ENCODE assay signal across 1 cellular context in the genomic region with DNA sequence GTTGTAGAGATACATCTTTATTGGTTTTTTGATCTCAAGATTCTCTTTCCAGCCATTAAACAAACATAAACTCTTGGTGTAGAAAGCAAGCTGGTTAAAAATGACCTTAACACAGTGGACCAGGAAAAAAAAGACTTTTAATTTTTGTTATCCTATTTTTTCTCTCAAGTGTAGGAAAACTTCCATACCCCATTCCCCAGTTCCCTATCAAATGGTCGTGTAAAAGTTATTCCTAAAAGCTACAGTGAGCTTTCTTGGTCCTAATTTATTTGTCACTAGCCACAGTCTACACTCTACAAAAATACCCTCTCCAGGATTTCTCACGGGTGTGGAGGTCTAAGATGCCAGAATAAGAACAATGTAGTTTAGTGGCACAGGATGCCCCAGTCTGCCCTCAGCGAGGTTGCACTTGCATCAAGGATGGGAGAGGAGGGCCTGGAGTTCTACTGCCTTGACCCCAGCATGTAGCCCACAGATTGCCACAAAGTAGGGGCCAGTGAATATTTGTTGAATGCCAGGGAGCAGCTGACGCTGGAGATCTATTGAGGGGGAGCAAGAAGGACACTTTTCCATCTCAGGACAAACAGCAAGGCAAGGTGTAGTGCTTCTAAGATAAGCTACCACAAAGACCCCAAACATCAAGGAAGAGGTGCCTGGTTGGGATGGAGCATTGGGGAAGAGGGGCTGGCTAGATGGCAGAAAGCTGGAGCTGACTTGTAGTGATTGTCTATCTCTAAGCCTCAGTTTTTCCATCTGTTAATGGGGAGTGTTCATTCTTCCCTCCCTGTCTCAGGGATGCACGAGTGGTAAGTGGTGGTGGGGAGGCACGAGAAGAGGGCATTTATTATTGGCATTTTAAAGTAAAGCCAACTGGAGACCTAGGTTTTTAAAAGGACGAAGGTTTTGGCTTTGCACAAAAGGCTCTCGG.
TF ChIP-seq lines count a peak whose summit lies in the region.

No MANE protein-coding gene starts in this region.

TF ChIP-seq in K562, 482 proteins besides CTCF, POLR2A, EP300 and RAD21 (continued from another document and continues in another):
- TF ChIP-seq MGA (IDR thresholded peaks at IDR 0.05) (no peak), ZNF511 (CRISPR knock-in tag; IDR thresholded peaks at IDR 0.05) (no peak), GTF2E2 (tag; IDR thresholded peaks at IDR 0.05) (peak; percentile 62; the same call in 1 of the 2 replicates), SMARCA5 (IDR thresholded peaks at IDR 0.05) (peak; percentile 90), KHSRP (IDR thresholded peaks at IDR 0.05) (no peak), TCF7L2 (IDR thresholded peaks at IDR 0.05; ENCODE audit: low read depth, low read length) (no peak), MAFF (IDR thresholded peaks at IDR 0.05; ENCODE audit: low read length) (no peak), ZKSCAN1 (IDR thresholded peaks at IDR 0.05; ENCODE audit: low read depth, low read length) (no peak), SIRT6 (IDR thresholded peaks at IDR 0.05; ENCODE audit: low read depth, low read length) (no peak), HOXB6 (CRISPR knock-in tag; IDR thresholded peaks at IDR 0.05; ENCODE audit: borderline replicate concordance) (no peak), USF2 (CRISPR knock-in tag; IDR thresholded peaks at IDR 0.05) (no peak), JUND (IDR thresholded peaks at IDR 0.05; ENCODE audit: borderline replicate concordance, low read depth, low read length) (no peak), JUND (tag; IDR thresholded peaks at IDR 0.05; ENCODE audit: borderline replicate concordance, low read depth, low read length) (no peak), MTA3 (IDR thresholded peaks at IDR 0.05; ENCODE audit: borderline replicate concordance) (no peak), NRF1 (conservative IDR thresholded peaks at IDR 0.05 in 1 of 2, IDR thresholded peaks at IDR 0.05 in 1 of 2) (no peak), NFYB (IDR thresholded peaks at IDR 0.05; ENCODE audit: extremely low read depth, insufficient read length) (no peak), NEUROD1 (IDR thresholded peaks at IDR 0.05; ENCODE audit: borderline replicate concordance, low read depth, low read length, partially characterized antibody) (no peak), SMAD4 (CRISPR knock-in tag; conservative IDR thresholded peaks at IDR 0.05) (peak; percentile 42; the same call in 1 of the 2 replicates), SPI1 (IDR thresholded peaks at IDR 0.05; ENCODE audit: borderline replicate concordance, low read depth, low read length) (no peak), RREB1 (CRISPR knock-in tag; IDR thresholded peaks at IDR 0.05) (no peak), ATF7 (IDR thresholded peaks at IDR 0.05) (no peak), CBX1 (IDR thresholded peaks at IDR 0.05; ENCODE audit: low read depth) (peak; percentile 75; the same call in 1 of the 2 replicates), SMARCC2 (IDR thresholded peaks at IDR 0.05; ENCODE audit: low read depth) (no peak), TRIM24 (IDR thresholded peaks at IDR 0.05) (0 out of 4 replicates have a peak, but pooled peaks of 1 of the 2 experiments have one; percentile 3), ZNF655 (CRISPR knock-in tag; IDR thresholded peaks at IDR 0.05) (no peak), CBX8 (IDR thresholded peaks at IDR 0.05; ENCODE audit: borderline replicate concordance, extremely low read depth, low read depth, low read length, poor library complexity, severe bottlenecking) (no peak), MAZ (CRISPR knock-in tag; conservative IDR thresholded peaks at IDR 0.05 in 1 of 2, IDR thresholded peaks at IDR 0.05 in 1 of 2) (0 out of 4 replicates have a peak, but pooled peaks of 1 of the 2 experiments have one; percentile 10), ZNF124 (CRISPR knock-in tag; IDR thresholded peaks at IDR 0.05) (no peak), BCOR (IDR thresholded peaks at IDR 0.05) (peak; percentile 99), PML (IDR thresholded peaks at IDR 0.05; ENCODE audit: low read length) (0 out of 2 replicates have a peak, but pooled peaks have one; percentile 5), TBP (optimal IDR thresholded peaks at IDR 0.05; ENCODE audit: low read depth, low read length) (no peak)
- TF ChIP-seq, protein P1, sequence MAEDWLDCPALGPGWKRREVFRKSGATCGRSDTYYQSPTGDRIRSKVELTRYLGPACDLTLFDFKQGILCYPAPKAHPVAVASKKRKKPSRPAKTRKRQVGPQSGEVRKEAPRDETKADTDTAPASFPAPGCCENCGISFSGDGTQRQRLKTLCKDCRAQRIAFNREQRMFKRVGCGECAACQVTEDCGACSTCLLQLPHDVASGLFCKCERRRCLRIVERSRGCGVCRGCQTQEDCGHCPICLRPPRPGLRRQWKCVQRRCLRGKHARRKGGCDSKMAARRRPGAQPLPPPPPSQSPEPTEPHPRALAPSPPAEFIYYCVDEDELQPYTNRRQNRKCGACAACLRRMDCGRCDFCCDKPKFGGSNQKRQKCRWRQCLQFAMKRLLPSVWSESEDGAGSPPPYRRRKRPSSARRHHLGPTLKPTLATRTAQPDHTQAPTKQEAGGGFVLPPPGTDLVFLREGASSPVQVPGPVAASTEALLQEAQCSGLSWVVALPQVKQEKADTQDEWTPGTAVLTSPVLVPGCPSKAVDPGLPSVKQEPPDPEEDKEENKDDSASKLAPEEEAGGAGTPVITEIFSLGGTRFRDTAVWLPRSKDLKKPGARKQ (CRISPR knock-in tag; IDR thresholded peaks at IDR 0.05): 0 out of 2 replicates have a peak, but pooled peaks have one; percentile 28
